1 cellular context compared by ENCODE assay signal in genomic region chr9:37593877-37594448, GRCh38.
TF ChIP-seq lines count a peak whose summit lies in the region.

No MANE protein-coding gene starts in this region.

TF ChIP-seq in WTC11, 78 proteins besides CTCF, POLR2A, EP300 and RAD21 (continued from another document):
- TF ChIP-seq STAT6 (CRISPR knock-in tag; conservative IDR thresholded peaks at IDR 0.05; ENCODE audit: low read depth) (no peak), ATF3 (CRISPR knock-in tag; conservative IDR thresholded peaks at IDR 0.05) (no peak), NR1H2 (CRISPR knock-in tag; IDR thresholded peaks at IDR 0.05) (no peak)
- TF ChIP-seq, protein P1, sequence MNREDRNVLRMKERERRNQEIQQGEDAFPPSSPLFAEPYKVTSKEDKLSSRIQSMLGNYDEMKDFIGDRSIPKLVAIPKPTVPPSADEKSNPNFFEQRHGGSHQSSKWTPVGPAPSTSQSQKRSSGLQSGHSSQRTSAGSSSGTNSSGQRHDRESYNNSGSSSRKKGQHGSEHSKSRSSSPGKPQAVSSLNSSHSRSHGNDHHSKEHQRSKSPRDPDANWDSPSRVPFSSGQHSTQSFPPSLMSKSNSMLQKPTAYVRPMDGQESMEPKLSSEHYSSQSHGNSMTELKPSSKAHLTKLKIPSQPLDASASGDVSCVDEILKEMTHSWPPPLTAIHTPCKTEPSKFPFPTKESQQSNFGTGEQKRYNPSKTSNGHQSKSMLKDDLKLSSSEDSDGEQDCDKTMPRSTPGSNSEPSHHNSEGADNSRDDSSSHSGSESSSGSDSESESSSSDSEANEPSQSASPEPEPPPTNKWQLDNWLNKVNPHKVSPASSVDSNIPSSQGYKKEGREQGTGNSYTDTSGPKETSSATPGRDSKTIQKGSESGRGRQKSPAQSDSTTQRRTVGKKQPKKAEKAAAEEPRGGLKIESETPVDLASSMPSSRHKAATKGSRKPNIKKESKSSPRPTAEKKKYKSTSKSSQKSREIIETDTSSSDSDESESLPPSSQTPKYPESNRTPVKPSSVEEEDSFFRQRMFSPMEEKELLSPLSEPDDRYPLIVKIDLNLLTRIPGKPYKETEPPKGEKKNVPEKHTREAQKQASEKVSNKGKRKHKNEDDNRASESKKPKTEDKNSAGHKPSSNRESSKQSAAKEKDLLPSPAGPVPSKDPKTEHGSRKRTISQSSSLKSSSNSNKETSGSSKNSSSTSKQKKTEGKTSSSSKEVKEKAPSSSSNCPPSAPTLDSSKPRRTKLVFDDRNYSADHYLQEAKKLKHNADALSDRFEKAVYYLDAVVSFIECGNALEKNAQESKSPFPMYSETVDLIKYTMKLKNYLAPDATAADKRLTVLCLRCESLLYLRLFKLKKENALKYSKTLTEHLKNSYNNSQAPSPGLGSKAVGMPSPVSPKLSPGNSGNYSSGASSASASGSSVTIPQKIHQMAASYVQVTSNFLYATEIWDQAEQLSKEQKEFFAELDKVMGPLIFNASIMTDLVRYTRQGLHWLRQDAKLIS (CRISPR knock-in tag; IDR thresholded peaks at IDR 0.05; ENCODE audit: borderline replicate concordance), result no peak
- TF ChIP-seq, protein P2, sequence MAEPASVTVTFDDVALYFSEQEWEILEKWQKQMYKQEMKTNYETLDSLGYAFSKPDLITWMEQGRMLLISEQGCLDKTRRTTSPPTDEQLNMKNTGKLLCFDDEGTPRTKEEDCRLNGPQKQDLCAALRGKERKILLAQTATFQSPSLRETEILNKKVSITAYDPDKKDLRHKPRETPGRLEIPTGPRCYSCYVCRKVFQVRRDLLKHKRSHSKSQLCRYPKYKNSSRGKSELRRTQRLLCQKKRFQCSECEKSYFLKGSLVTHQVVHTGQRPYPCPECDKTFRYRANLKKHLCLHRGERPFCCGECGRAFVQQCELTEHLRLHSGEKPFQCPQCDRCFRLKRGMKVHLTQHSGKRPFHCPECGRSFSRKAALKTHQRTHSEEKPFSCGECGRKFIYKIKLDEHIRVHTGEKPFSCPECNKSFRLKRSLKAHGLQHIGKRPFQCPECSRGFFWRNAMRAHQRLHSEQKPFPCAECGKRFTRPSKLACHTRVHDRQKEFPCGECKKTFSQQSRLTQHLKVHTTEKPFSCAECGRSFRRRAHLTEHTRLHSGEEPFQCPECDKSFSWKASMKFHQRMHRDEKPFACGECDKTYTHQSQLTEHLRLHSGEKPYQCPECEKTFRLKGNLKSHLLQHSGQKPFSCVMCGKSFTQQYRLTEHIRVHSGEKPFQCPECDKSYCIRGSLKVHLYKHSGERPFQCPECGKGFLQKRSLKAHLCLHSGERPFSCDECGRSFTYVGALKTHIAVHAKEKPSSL (CRISPR knock-in tag; conservative IDR thresholded peaks at IDR 0.05), result no peak
